ENCODE assay signal across 8 cellular contexts in genomic region chr2:28356095-28356911, GRCh38. TPM values are rescaled to one million over a fixed set of nuclear protein-coding genes. Genes with fewer than 3 reads are reported as not detected.
DNase-seq lines count a peak whose midpoint lies in the region; ATAC-seq and TF ChIP-seq lines count a peak whose summit lies in the region.

No MANE protein-coding gene starts in this region.

- H3K4me1 ChIP-seq in Peyer's patch (peaks cover 3 to 40% (median 23%) of the 10 kb centered on the region in 4 donors), lung (ENCODE audit: control insufficient read depth in 2 of 2, insufficient read depth in 2 of 2, low read length in 2 of 2) (peaks cover 0 to 20% of the 10 kb centered on the region in 2 donors), subcutaneous abdominal adipose tissue (ENCODE audit: control insufficient read depth in 5 of 5, insufficient read depth in 5 of 5, low read length in 5 of 5) (peaks cover 7 to 35% (median 24%) of the 10 kb centered on the region in 5 donors)

- TF ChIP-seq CTCF in Peyer's patch (IDR thresholded peaks at IDR 0.05), result no peak
- TF ChIP-seq CTCF in lung (IDR thresholded peaks at IDR 0.05; ENCODE audit: control extremely low read depth, extremely low read depth), result no peak

- intact Hi-C loops in dendritic cell treated with granulocyte-macrophage colony-stimulating factor and Interleukin-4, amounts not matched to agents 40 ng/mL and 50 ng/mL, for 4 days (cut with micrococcal nuclease), result no loop called here

- no peak overlapping the region for H3K4me3 ChIP-seq in Peyer's patch
- no peak overlapping the region for H3K4me3 ChIP-seq in lung
- no peak overlapping the region for H3K4me3 ChIP-seq in subcutaneous abdominal adipose tissue (ENCODE audit: low read depth in 1 of 5, low read length in 5 of 5)

- peak overlapping the region; percentile 30 for H3K27ac Mint-ChIP-seq in dendritic cell treated with granulocyte-macrophage colony-stimulating factor and Interleukin-4, amounts not matched to agents 40 ng/mL and 50 ng/mL, for 4 days

- H3K27ac ChIP-seq in Peyer's patch, result peak overlapping the region; percentile 49 to 82 (median 68)
- H3K27ac ChIP-seq in lung (ENCODE audit: low read depth in 1 of 2, low read length in 1 of 2), result peak overlapping the region; percentile 52 to 89
- H3K27ac ChIP-seq in subcutaneous abdominal adipose tissue (ENCODE audit: low read depth, low read length), result no peak overlapping the region

- ATAC-seq in lung (ENCODE audit: insufficient read depth, low FRiP score), result no peak
- ATAC-seq in HG03432 (IDR thresholded peaks at IDR 0.05; ENCODE audit: unreplicated experiment), result no peak

- peak; percentile 16 for DNase-seq in NCI-H1694 (lab: John Stamatoyannopoulos, UW)
- no peak for DNase-seq in NCI-H1694 treated with DMSO at 0.1 percent for 48 hours (lab: John Stamatoyannopoulos, UW)
- peak; percentile 30 to 91 (median 89) for DNase-seq in Peyer's patch
- peak; percentile 76 for DNase-seq in lung (ENCODE audit: low spot score)
- DNase-seq in stimulated activated naive CD4-positive, alpha-beta T cell treated with Interleukin-2 at 50 U/mL for 16 hours (lab: John Stamatoyannopoulos, UW), result no peak

- H3K27me3 ChIP-seq in Peyer's patch (no peaks in the 10 kb centered on the region), lung (ENCODE audit: control insufficient read depth, insufficient read depth) (no peaks in the 10 kb centered on the region), subcutaneous abdominal adipose tissue (ENCODE audit: control insufficient read depth in 5 of 5, insufficient read depth in 4 of 5, low read length in 5 of 5) (peaks cover 0 to 3% (median 0%) of the 10 kb centered on the region in 5 donors)

- no peak overlapping the region for H3K4me3 Mint-ChIP-seq in dendritic cell treated with granulocyte-macrophage colony-stimulating factor and Interleukin-4, amounts not matched to agents 40 ng/mL and 50 ng/mL, for 4 days

- H3K36me3 ChIP-seq in Peyer's patch (no peaks in the 10 kb centered on the region), lung (ENCODE audit: control insufficient read depth in 2 of 2, insufficient read depth in 2 of 2, low read length in 2 of 2) (no peaks in the 10 kb centered on the region), subcutaneous abdominal adipose tissue (ENCODE audit: control insufficient read depth in 5 of 5, insufficient read depth in 5 of 5, low read length in 5 of 5) (no peaks in the 10 kb centered on the region)

- peaks cover 50% of the 10 kb centered on the region for H3K4me1 Mint-ChIP-seq in dendritic cell treated with granulocyte-macrophage colony-stimulating factor and Interleukin-4, amounts not matched to agents 40 ng/mL and 50 ng/mL, for 4 days (ENCODE audit: low read depth)

- 43 to 47% methylated on average over 17 of the region's 17 CpGs for WGBS in lung, 2 donors

- H3K9me3 ChIP-seq in Peyer's patch (no peaks in the 10 kb centered on the region), lung (ENCODE audit: control insufficient read depth in 2 of 2, insufficient read depth in 1 of 2, low read length in 1 of 2) (peaks cover 0 to 2% of the 10 kb centered on the region in 2 donors), subcutaneous abdominal adipose tissue (ENCODE audit: control insufficient read depth in 5 of 5, low read length in 5 of 5) (no peaks in the 10 kb centered on the region)

- H3K36me3 Mint-ChIP-seq in dendritic cell treated with granulocyte-macrophage colony-stimulating factor and Interleukin-4, amounts not matched to agents 40 ng/mL and 50 ng/mL, for 4 days (ENCODE audit: low read depth), result no peaks in the 10 kb centered on the region

- peaks cover 42% of the 10 kb centered on the region for H3K27me3 Mint-ChIP-seq in dendritic cell treated with granulocyte-macrophage colony-stimulating factor and Interleukin-4, amounts not matched to agents 40 ng/mL and 50 ng/mL, for 4 days

- peak in 1 of 2 donors; percentile 65 for TF ChIP-seq POLR2A in Peyer's patch (IDR thresholded peaks at IDR 0.05)

- no peaks in the 10 kb centered on the region for H3K9me3 Mint-ChIP-seq in dendritic cell treated with granulocyte-macrophage colony-stimulating factor and Interleukin-4, amounts not matched to agents 40 ng/mL and 50 ng/mL, for 4 days

- H3K9ac ChIP-seq in subcutaneous abdominal adipose tissue (ENCODE audit: low read length in 5 of 5), result peak overlapping the region in 3 of 5 donors; percentile 38 to 52 (median 43)

RNA-seq across cellular contexts. Expression of gene FOSL2, which starts 36.4 kb away (rescaled TPM):
- 100 to 1,000 TPM in 3 of 4 donors, 10 to 100 TPM in 1; 46.2 to 239 (median 207) TPM for total RNA-seq in Peyer's patch
- 10 to 100 TPM; 40.0 to 97.0 TPM for total RNA-seq in lung
- polyA plus RNA-seq in lung, result 10 to 100 TPM; 23.5 to 97.9 TPM

Comparison
In these comparisons a context has a peak if more than half of its experiments do, and no peak if none do; other contexts are left out.
1. DNase-seq: peak in NCI-H1694 (single experiment), Peyer's patch (3 of 3) and lung (single experiment); none in NCI-H1694 treated with DMSO at 0.1 percent for 48 hours (single experiment) and stimulated activated naive CD4-positive, alpha-beta T cell treated with Interleukin-2 at 50 U/mL for 16 hours (single experiment).